In the genomic region with DNA sequence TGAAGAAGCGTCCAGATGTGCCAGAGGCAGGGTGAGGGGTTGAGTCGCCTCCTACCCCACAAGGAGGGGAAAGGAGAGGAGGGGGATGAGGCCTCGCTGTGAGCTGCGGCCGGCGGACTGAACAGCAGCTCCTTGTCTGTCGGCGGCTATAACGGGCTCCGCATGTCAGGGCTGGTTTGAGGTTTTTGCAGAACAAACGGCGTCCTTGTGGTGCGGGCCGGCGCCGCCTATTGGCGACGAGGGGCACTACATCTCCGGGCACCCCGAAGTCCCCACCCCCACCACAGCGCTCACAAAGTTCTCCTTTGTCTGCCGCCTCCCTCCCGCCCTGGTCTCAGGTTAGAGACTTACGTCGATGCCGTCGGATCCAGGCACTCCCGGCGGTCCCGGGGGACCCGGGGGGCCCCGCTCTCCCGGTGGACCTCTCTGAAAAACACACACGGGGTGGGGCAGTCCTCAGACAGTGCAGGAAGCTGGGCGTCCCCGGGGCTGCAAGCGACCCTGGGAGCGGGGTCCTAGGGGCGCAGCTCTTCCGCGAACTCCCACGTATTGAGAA, we compare ENCODE assay signal across 1 cellular context.
TF ChIP-seq lines count a peak whose summit lies in the region.

No MANE protein-coding gene starts in this region.

TF ChIP-seq in HepG2, 621 proteins besides CTCF, POLR2A, EP300 and RAD21 (continued from another document and continues in another):
- TF ChIP-seq ZNF724P (CRISPR knock-in tag; IDR thresholded peaks at IDR 0.05; ENCODE audit: borderline replicate concordance) (no peak; the same call in 1 of the 2 replicates), ZNF746 (CRISPR knock-in tag; IDR thresholded peaks at IDR 0.05) (no peak), ZNF253 (CRISPR knock-in tag; IDR thresholded peaks at IDR 0.05; ENCODE audit: borderline replicate concordance) (no peak), ZSCAN29 (CRISPR knock-in tag; conservative IDR thresholded peaks at IDR 0.05) (no peak), ZNF138 (CRISPR knock-in tag; IDR thresholded peaks at IDR 0.05; ENCODE audit: low read depth) (no peak), ZNF639 (CRISPR knock-in tag; conservative IDR thresholded peaks at IDR 0.05) (peak; percentile 28; the same call in 1 of the 2 replicates), FOXC1 (CRISPR knock-in tag; IDR thresholded peaks at IDR 0.05; ENCODE audit: borderline replicate concordance) (no peak; the same call in 1 of the 2 replicates), ATF3 (CRISPR knock-in tag; IDR thresholded peaks at IDR 0.05) (no peak), ZNF292 (CRISPR knock-in tag; IDR thresholded peaks at IDR 0.05; ENCODE audit: borderline replicate concordance, low read depth) (peak; percentile 76; the same call in 1 of the 2 replicates), TEAD2 (CRISPR knock-in tag; IDR thresholded peaks at IDR 0.05) (0 out of 2 replicates have a peak, but pooled peaks have one; percentile 19), U2AF2 (IDR thresholded peaks at IDR 0.05; ENCODE audit: low read depth, low read length) (no peak), ZNF18 (CRISPR knock-in tag; IDR thresholded peaks at IDR 0.05; ENCODE audit: insufficient replicate concordance) (no peak), FOSL2 (CRISPR knock-in tag; IDR thresholded peaks at IDR 0.05) (peak; percentile 41), NFAT5 (CRISPR knock-in tag; IDR thresholded peaks at IDR 0.05) (no peak), USF2 (IDR thresholded peaks at IDR 0.05; ENCODE audit: low read depth, low read length) (no peak), USF2 (CRISPR knock-in tag; IDR thresholded peaks at IDR 0.05; ENCODE audit: borderline replicate concordance) (no peak), ZNF264 (CRISPR knock-in tag; IDR thresholded peaks at IDR 0.05) (no peak), ARID5B (CRISPR knock-in tag; IDR thresholded peaks at IDR 0.05) (peak; percentile 53; the same call in 1 of the 2 replicates), SRF (IDR thresholded peaks at IDR 0.05; ENCODE audit: low read depth, low read length) (no peak), ZBTB37 (CRISPR knock-in tag; IDR thresholded peaks at IDR 0.05) (no peak), ZNF235 (CRISPR knock-in tag; IDR thresholded peaks at IDR 0.05; ENCODE audit: borderline replicate concordance) (no peak), SALL1 (CRISPR knock-in tag; IDR thresholded peaks at IDR 0.05) (peak; percentile 84), ZFP36L2 (CRISPR knock-in tag; IDR thresholded peaks at IDR 0.05) (no peak), ZNF780A (CRISPR knock-in tag; IDR thresholded peaks at IDR 0.05) (no peak), ZNF143 (CRISPR knock-in tag; IDR thresholded peaks at IDR 0.05) (peak; percentile 34; the same call in 1 of the 2 replicates), SMARCC2 (IDR thresholded peaks at IDR 0.05) (no peak), ZNF263 (CRISPR knock-in tag; IDR thresholded peaks at IDR 0.05) (peak; percentile 62; the same call in 1 of the 2 replicates), ZNF580 (CRISPR knock-in tag; IDR thresholded peaks at IDR 0.05; ENCODE audit: borderline replicate concordance, low read depth) (peak; percentile 46; the same call in 1 of the 2 replicates)
- TF ChIP-seq, protein P1, sequence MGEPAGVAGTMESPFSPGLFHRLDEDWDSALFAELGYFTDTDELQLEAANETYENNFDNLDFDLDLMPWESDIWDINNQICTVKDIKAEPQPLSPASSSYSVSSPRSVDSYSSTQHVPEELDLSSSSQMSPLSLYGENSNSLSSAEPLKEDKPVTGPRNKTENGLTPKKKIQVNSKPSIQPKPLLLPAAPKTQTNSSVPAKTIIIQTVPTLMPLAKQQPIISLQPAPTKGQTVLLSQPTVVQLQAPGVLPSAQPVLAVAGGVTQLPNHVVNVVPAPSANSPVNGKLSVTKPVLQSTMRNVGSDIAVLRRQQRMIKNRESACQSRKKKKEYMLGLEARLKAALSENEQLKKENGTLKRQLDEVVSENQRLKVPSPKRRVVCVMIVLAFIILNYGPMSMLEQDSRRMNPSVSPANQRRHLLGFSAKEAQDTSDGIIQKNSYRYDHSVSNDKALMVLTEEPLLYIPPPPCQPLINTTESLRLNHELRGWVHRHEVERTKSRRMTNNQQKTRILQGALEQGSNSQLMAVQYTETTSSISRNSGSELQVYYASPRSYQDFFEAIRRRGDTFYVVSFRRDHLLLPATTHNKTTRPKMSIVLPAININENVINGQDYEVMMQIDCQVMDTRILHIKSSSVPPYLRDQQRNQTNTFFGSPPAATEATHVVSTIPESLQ (CRISPR knock-in tag; conservative IDR thresholded peaks at IDR 0.05), result no peak
- TF ChIP-seq, protein P2, sequence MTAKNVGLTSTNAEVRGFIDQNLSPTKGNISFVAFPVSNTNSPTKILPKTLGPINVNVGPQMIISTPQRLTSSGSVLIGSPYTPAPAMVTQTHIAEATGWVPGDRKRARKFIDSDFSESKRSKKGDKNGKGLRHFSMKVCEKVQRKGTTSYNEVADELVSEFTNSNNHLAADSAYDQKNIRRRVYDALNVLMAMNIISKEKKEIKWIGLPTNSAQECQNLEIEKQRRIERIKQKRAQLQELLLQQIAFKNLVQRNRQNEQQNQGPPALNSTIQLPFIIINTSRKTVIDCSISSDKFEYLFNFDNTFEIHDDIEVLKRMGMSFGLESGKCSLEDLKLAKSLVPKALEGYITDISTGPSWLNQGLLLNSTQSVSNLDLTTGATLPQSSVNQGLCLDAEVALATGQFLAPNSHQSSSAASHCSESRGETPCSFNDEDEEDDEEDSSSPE (CRISPR knock-in tag; IDR thresholded peaks at IDR 0.05), result peak; percentile 77
- TF ChIP-seq, protein P3, sequence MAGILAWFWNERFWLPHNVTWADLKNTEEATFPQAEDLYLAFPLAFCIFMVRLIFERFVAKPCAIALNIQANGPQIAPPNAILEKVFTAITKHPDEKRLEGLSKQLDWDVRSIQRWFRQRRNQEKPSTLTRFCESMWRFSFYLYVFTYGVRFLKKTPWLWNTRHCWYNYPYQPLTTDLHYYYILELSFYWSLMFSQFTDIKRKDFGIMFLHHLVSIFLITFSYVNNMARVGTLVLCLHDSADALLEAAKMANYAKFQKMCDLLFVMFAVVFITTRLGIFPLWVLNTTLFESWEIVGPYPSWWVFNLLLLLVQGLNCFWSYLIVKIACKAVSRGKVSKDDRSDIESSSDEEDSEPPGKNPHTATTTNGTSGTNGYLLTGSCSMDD (CRISPR knock-in tag; IDR thresholded peaks at IDR 0.05), result no peak
